Comparison of ENCODE assay signal across 1 cellular context in the genomic region with DNA sequence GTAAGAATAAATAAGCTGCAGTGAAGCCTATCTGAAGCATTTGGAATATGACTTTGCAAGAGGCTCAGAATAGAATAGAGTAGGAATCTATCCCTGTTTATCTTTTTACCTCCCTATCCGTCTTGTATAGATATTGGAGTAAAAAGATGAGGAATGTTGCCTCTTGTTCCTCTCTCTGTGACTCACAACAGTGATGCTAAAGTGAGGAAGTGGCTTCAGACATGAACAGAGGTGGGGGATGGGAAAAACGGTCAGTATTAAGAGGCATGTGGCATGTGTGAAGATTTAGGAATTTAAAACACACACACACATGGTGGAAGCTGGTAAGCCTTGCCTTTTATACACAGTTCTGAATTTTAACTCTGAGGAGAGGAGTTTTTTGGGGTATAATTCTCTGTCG.
TF ChIP-seq lines count a peak whose summit lies in the region.

No MANE protein-coding gene starts in this region.

TF ChIP-seq in H1, 55 proteins besides CTCF, POLR2A, EP300 and RAD21:
- TF ChIP-seq SP4 (IDR thresholded peaks at IDR 0.05; ENCODE audit: low read length) (no peak), ZNF274 (IDR thresholded peaks at IDR 0.05; ENCODE audit: borderline replicate concordance, extremely low read depth, low read length) (no peak), CREB1 (IDR thresholded peaks at IDR 0.05) (no peak), RXRA (IDR thresholded peaks at IDR 0.05; ENCODE audit: insufficient read depth, low read depth, low read length) (no peak), SP1 (IDR thresholded peaks at IDR 0.05; ENCODE audit: low read depth, low read length) (no peak), BCL11A (IDR thresholded peaks at IDR 0.05; ENCODE audit: low read depth in 2 of 2, low read length in 2 of 2) (no peak), RBBP5 (IDR thresholded peaks at IDR 0.05; ENCODE audit: borderline replicate concordance, low read depth, low read length) (no peak), SUZ12 (IDR thresholded peaks at IDR 0.05; ENCODE audit: low read length) (no peak), FOSL1 (IDR thresholded peaks at IDR 0.05; ENCODE audit: insufficient read depth, low read depth, low read length) (no peak), GTF2F1 (IDR thresholded peaks at IDR 0.05; ENCODE audit: borderline replicate concordance, low read depth, low read length) (no peak), BRCA1 (IDR thresholded peaks at IDR 0.05; ENCODE audit: low read depth, low read length) (no peak), HDAC2 (IDR thresholded peaks at IDR 0.05; ENCODE audit: borderline replicate concordance in 1 of 2, low read depth in 2 of 2, low read length in 2 of 2) (no peak), GABPA (IDR thresholded peaks at IDR 0.05; ENCODE audit: borderline replicate concordance, insufficient read depth, low read length) (no peak), SIX5 (IDR thresholded peaks at IDR 0.05; ENCODE audit: low read depth, low read length) (no peak)
- TF ChIP-seq, protein P1, sequence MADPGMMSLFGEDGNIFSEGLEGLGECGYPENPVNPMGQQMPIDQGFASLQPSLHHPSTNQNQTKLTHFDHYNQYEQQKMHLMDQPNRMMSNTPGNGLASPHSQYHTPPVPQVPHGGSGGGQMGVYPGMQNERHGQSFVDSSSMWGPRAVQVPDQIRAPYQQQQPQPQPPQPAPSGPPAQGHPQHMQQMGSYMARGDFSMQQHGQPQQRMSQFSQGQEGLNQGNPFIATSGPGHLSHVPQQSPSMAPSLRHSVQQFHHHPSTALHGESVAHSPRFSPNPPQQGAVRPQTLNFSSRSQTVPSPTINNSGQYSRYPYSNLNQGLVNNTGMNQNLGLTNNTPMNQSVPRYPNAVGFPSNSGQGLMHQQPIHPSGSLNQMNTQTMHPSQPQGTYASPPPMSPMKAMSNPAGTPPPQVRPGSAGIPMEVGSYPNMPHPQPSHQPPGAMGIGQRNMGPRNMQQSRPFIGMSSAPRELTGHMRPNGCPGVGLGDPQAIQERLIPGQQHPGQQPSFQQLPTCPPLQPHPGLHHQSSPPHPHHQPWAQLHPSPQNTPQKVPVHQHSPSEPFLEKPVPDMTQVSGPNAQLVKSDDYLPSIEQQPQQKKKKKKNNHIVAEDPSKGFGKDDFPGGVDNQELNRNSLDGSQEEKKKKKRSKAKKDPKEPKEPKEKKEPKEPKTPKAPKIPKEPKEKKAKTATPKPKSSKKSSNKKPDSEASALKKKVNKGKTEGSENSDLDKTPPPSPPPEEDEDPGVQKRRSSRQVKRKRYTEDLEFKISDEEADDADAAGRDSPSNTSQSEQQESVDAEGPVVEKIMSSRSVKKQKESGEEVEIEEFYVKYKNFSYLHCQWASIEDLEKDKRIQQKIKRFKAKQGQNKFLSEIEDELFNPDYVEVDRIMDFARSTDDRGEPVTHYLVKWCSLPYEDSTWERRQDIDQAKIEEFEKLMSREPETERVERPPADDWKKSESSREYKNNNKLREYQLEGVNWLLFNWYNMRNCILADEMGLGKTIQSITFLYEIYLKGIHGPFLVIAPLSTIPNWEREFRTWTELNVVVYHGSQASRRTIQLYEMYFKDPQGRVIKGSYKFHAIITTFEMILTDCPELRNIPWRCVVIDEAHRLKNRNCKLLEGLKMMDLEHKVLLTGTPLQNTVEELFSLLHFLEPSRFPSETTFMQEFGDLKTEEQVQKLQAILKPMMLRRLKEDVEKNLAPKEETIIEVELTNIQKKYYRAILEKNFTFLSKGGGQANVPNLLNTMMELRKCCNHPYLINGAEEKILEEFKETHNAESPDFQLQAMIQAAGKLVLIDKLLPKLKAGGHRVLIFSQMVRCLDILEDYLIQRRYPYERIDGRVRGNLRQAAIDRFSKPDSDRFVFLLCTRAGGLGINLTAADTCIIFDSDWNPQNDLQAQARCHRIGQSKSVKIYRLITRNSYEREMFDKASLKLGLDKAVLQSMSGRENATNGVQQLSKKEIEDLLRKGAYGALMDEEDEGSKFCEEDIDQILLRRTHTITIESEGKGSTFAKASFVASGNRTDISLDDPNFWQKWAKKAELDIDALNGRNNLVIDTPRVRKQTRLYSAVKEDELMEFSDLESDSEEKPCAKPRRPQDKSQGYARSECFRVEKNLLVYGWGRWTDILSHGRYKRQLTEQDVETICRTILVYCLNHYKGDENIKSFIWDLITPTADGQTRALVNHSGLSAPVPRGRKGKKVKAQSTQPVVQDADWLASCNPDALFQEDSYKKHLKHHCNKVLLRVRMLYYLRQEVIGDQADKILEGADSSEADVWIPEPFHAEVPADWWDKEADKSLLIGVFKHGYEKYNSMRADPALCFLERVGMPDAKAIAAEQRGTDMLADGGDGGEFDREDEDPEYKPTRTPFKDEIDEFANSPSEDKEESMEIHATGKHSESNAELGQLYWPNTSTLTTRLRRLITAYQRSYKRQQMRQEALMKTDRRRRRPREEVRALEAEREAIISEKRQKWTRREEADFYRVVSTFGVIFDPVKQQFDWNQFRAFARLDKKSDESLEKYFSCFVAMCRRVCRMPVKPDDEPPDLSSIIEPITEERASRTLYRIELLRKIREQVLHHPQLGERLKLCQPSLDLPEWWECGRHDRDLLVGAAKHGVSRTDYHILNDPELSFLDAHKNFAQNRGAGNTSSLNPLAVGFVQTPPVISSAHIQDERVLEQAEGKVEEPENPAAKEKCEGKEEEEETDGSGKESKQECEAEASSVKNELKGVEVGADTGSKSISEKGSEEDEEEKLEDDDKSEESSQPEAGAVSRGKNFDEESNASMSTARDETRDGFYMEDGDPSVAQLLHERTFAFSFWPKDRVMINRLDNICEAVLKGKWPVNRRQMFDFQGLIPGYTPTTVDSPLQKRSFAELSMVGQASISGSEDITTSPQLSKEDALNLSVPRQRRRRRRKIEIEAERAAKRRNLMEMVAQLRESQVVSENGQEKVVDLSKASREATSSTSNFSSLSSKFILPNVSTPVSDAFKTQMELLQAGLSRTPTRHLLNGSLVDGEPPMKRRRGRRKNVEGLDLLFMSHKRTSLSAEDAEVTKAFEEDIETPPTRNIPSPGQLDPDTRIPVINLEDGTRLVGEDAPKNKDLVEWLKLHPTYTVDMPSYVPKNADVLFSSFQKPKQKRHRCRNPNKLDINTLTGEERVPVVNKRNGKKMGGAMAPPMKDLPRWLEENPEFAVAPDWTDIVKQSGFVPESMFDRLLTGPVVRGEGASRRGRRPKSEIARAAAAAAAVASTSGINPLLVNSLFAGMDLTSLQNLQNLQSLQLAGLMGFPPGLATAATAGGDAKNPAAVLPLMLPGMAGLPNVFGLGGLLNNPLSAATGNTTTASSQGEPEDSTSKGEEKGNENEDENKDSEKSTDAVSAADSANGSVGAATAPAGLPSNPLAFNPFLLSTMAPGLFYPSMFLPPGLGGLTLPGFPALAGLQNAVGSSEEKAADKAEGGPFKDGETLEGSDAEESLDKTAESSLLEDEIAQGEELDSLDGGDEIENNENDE (IDR thresholded peaks at IDR 0.05; ENCODE audit: insufficient replicate concordance, low read length), result no peak
- TF ChIP-seq, protein P2, sequence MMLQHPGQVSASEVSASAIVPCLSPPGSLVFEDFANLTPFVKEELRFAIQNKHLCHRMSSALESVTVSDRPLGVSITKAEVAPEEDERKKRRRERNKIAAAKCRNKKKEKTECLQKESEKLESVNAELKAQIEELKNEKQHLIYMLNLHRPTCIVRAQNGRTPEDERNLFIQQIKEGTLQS (IDR thresholded peaks at IDR 0.05; ENCODE audit: insufficient read depth, low read depth, low read length), result no peak
- TF ChIP-seq, protein P3, sequence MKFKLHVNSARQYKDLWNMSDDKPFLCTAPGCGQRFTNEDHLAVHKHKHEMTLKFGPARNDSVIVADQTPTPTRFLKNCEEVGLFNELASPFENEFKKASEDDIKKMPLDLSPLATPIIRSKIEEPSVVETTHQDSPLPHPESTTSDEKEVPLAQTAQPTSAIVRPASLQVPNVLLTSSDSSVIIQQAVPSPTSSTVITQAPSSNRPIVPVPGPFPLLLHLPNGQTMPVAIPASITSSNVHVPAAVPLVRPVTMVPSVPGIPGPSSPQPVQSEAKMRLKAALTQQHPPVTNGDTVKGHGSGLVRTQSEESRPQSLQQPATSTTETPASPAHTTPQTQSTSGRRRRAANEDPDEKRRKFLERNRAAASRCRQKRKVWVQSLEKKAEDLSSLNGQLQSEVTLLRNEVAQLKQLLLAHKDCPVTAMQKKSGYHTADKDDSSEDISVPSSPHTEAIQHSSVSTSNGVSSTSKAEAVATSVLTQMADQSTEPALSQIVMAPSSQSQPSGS (IDR thresholded peaks at IDR 0.05; ENCODE audit: low read length), result no peak
